25 cellular contexts compared by ENCODE assay signal in the genomic region with DNA sequence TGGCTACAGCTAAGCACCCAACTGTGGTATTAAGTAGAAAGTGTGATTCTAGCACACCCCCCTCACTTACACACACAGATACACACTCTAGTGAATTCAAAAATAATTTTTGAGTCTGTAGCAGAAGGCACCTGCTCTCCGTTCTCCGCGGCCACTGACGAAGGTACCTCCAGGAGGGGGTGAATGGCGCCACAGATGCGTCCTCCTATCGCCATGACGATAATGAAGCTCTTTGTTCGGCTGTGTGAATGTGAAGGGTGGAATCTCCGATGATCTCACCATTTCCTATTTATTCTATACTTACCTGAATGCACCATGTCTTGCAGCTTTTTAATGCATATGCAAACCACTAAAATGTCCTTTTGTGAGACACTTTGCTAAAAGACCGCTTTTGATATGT.
DNase-seq lines count a peak whose midpoint lies in the region; ATAC-seq and TF ChIP-seq lines count a peak whose summit lies in the region.
"Had no signal": no experiment of that assay in that cellular context is flagged by ENCODE, and none has a peak within 500 bp of the region (broad histone marks: within the 10 kb centered on the region; RNA-seq: fewer than 3 reads in every experiment).

No MANE protein-coding gene starts in this region.

- H3K79me2 ChIP-seq in neural cell (replicated peaks; ENCODE audit: insufficient read depth, low read length) = no peaks in the 10 kb centered on the region

- peaks cover 8% of the 10 kb centered on the region for H3K4me1 ChIP-seq in body of pancreas

- TF ChIP-seq RAD21 in neural cell (conservative IDR thresholded peaks at IDR 0.05) = peak; percentile 23

- no peaks in the 10 kb centered on the region for H3K27me3 Mint-ChIP-seq in WTC11 (ENCODE audit: low read depth)

- H3K4me3 Mint-ChIP-seq in WTC11 = no peak overlapping the region
- H3K4me3 Mint-ChIP-seq: activated T-cell treated with anti-CD3 and anti-CD28 coated beads, Interleukin-2, amount 50 U/mL, for 24 hours; central memory CD8-positive, alpha-beta T cell; naive thymus-derived CD8-positive, alpha-beta T cell; T-helper 2 cell treated with Interferon-gamma antibody and Interleukin-4, amounts not matched to agents 5 μg/mL and 100 μg/mL, for 36 hours had no signal

- H3K36me3 Mint-ChIP-seq in WTC11 = no peaks in the 10 kb centered on the region
- H3K36me3 Mint-ChIP-seq: naive thymus-derived CD8-positive, alpha-beta T cell had no signal

- H2AFZ ChIP-seq in neural cell (ENCODE audit: low read depth, low read length) = no peak overlapping the region

- intact Hi-C loops in body of pancreas (cut with DNase I) (no loop called here), left cardiac atrium (cut with DNase I) (no loop called here)

- no peaks in the 10 kb centered on the region for H3K9me2 ChIP-seq in neural cell (ENCODE audit: insufficient read depth, low read length)

- DNase-seq in DMS153 treated with DMSO at 0.1 percent for 48 hours (lab: John Stamatoyannopoulos, UW; ENCODE audit: unreplicated experiment) (peak; percentile 69), NCI-H2029 treated with DMSO at 0.1 percent for 48 hours (lab: John Stamatoyannopoulos, UW) (peak; percentile 61), WTC11 (ENCODE audit: low spot score) (peak; percentile 19), body of pancreas (no peak), left cardiac atrium (no peak), NK-92 (lab: John Stamatoyannopoulos, UW; ENCODE audit: unreplicated experiment) (no peak)
- DNase-seq: activated CD4-positive, alpha-beta T cell treated with anti-CD3 and anti-CD28 coated beads for 4 hours; activated gamma-delta T cell treated with Interleukin-2 at 50 U/mL for 16 hours; activated T-cell treated with anti-CD3 and anti-CD28 coated beads, Interleukin-2, amount 50 U/mL, for 24 hours; DMS79 treated with DMSO at 0.1 percent for 48 hours; gastrocnemius medialis; GF-D8; hippocampal formation; naive thymus-derived CD8-positive, alpha-beta T cell; NCI-H1105 treated with DMSO at 0.1 percent for 48 hours; NCI-H446; ovary; Right ventricle myocardium superior; small intestine; stimulated activated CD4-positive, alpha-beta T cell treated with anti-CD3 and anti-CD28 coated beads, Interleukin-1b, Interleukin-23, amount 100 ng/mL, for 48 hours; stimulated activated CD8-positive, alpha-beta memory T cell treated with anti-CD3 and anti-CD28 coated beads, Interleukin-4, amount 100 ng/mL, for 48 hours; transverse colon had no signal

- CTCF ChIA-PET in WTC11 (lab: Charles Lee) = interaction anchor here (1.0 kb wide), 1 partner anchor 112 kb away, joined by 4 read pairs; no protein-coding TSS in a partner anchor

- peak; percentile 80 for ATAC-seq in WTC11
- no peak for ATAC-seq in body of pancreas
- ATAC-seq in left cardiac atrium = no peak
- ATAC-seq: gastrocnemius medialis; naive thymus-derived CD8-positive, alpha-beta T cell had no signal

- no peak for TF ChIP-seq EP300 in neural cell (conservative IDR thresholded peaks at IDR 0.05; ENCODE audit: poor library complexity, severe bottlenecking)

- H3K4me3 ChIP-seq in neural cell (ENCODE audit: low read length) (no peak overlapping the region), body of pancreas (no peak overlapping the region)
- H3K4me3 ChIP-seq: gastrocnemius medialis, ovary, transverse colon had no signal

- no peaks in the 10 kb centered on the region for H3K36me3 ChIP-seq in neural cell (ENCODE audit: insufficient read depth, low read length)
- no peaks in the 10 kb centered on the region for H3K36me3 ChIP-seq in body of pancreas (replicated peaks in 1 of 2; ENCODE audit: insufficient read depth in 1 of 2, low read depth in 2 of 2)
- H3K36me3 ChIP-seq: gastrocnemius medialis, ovary, transverse colon had no signal

- H3K9me3 ChIP-seq in neural cell (ENCODE audit: low read length) (no peaks in the 10 kb centered on the region), body of pancreas (no peaks in the 10 kb centered on the region)
- H3K9me3 ChIP-seq: gastrocnemius medialis, ovary, transverse colon had no signal

- H3K27ac Mint-ChIP-seq in WTC11 = no peak overlapping the region
- H3K27ac Mint-ChIP-seq: activated T-cell treated with anti-CD3 and anti-CD28 coated beads, Interleukin-2, amount 50 U/mL, for 24 hours; naive thymus-derived CD8-positive, alpha-beta T cell; T-helper 2 cell treated with Interferon-gamma antibody and Interleukin-4, amounts not matched to agents 5 μg/mL and 100 μg/mL, for 36 hours had no signal

- no peaks in the 10 kb centered on the region for H3K27me3 ChIP-seq in neural cell (ENCODE audit: insufficient read depth, low read depth, low read length)
- no peaks in the 10 kb centered on the region for H3K27me3 ChIP-seq in body of pancreas
- H3K27me3 ChIP-seq: gastrocnemius medialis, ovary, transverse colon had no signal

- H3K9me3 Mint-ChIP-seq in WTC11 = no peaks in the 10 kb centered on the region
- H3K9me3 Mint-ChIP-seq: activated T-cell treated with anti-CD3 and anti-CD28 coated beads, Interleukin-2, amount 50 U/mL, for 24 hours; central memory CD8-positive, alpha-beta T cell; naive thymus-derived CD8-positive, alpha-beta T cell; T-helper 2 cell treated with Interferon-gamma antibody and Interleukin-4, amounts not matched to agents 5 μg/mL and 100 μg/mL, for 36 hours had no signal

- 88 to 92% methylated on average over 11 of the region's 11 CpGs for WGBS in body of pancreas, 2 donors

- H4K20me1 ChIP-seq in neural cell (ENCODE audit: insufficient read depth) = no peaks in the 10 kb centered on the region

- no peaks in the 10 kb centered on the region for H3F3A ChIP-seq in neural cell (ENCODE audit: insufficient read depth, low read length, poor library complexity, severe bottlenecking)

- TF ChIP-seq CTCF in WTC11 (IDR thresholded peaks at IDR 0.05) = no peak
- TF ChIP-seq CTCF in neural cell (IDR thresholded peaks at IDR 0.05; ENCODE audit: poor library complexity, severe bottlenecking) = no peak
- no peak for TF ChIP-seq CTCF in body of pancreas (IDR thresholded peaks at IDR 0.05)

- no peak for TF ChIP-seq POLR2A in body of pancreas (IDR thresholded peaks at IDR 0.05)

- no peak overlapping the region for H3K9ac ChIP-seq in neural cell (ENCODE audit: low read length)

- H3K4me1 Mint-ChIP-seq in WTC11 = peaks cover 35% of the 10 kb centered on the region

- no peak overlapping the region for H3K4me2 ChIP-seq in neural cell (ENCODE audit: low read length)

- peak overlapping the region; percentile 22 for H3K27ac ChIP-seq in neural cell (ENCODE audit: low read length)
- no peak overlapping the region for H3K27ac ChIP-seq in body of pancreas
- H3K27ac ChIP-seq: gastrocnemius medialis, ovary, transverse colon had no signal

- POLR2A ChIA-PET in WTC11 (lab: Charles Lee) = no interaction called here

TF ChIP-seq in WTC11, 78 proteins besides CTCF, POLR2A, EP300 and RAD21 (continues in another document):
- TF ChIP-seq FOXP1 (CRISPR knock-in tag; IDR thresholded peaks at IDR 0.05; ENCODE audit: borderline replicate concordance) = no peak
- TF ChIP-seq NFYB (CRISPR knock-in tag; conservative IDR thresholded peaks at IDR 0.05; ENCODE audit: low read depth) = no peak
- TF ChIP-seq NFE2L1 (CRISPR knock-in tag; IDR thresholded peaks at IDR 0.05) = no peak
- TF ChIP-seq ZNF138 (CRISPR knock-in tag; conservative IDR thresholded peaks at IDR 0.05) = no peak
- TF ChIP-seq, protein P1, sequence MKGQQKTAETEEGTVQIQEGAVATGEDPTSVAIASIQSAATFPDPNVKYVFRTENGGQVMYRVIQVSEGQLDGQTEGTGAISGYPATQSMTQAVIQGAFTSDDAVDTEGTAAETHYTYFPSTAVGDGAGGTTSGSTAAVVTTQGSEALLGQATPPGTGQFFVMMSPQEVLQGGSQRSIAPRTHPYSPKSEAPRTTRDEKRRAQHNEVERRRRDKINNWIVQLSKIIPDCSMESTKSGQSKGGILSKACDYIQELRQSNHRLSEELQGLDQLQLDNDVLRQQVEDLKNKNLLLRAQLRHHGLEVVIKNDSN (CRISPR knock-in tag; IDR thresholded peaks at IDR 0.05) = no peak
- TF ChIP-seq GTF2I (CRISPR knock-in tag; conservative IDR thresholded peaks at IDR 0.05) = no peak
- no peak for TF ChIP-seq ZNF396 (CRISPR knock-in tag; IDR thresholded peaks at IDR 0.05; ENCODE audit: borderline replicate concordance)
- TF ChIP-seq MYBL2 (CRISPR knock-in tag; IDR thresholded peaks at IDR 0.05) = no peak
- no peak for TF ChIP-seq IRF2 (CRISPR knock-in tag; IDR thresholded peaks at IDR 0.05; ENCODE audit: borderline replicate concordance, low read depth)

TF ChIP-seq in neural cell, 6 proteins besides CTCF, POLR2A, EP300 and RAD21:
- TF ChIP-seq TAF1 (IDR thresholded peaks at IDR 0.05; ENCODE audit: low read depth) = no peak

Comparison
In these comparisons a context has a peak if more than half of its experiments do, and no peak if none do; other contexts are left out.
1. DNase-seq: peak in DMS153 treated with DMSO at 0.1 percent for 48 hours (single experiment), NCI-H2029 treated with DMSO at 0.1 percent for 48 hours (single experiment) and WTC11 (single experiment); none in body of pancreas (0 of 4), left cardiac atrium (single experiment) and NK-92 (single experiment).